34 cellular contexts compared by ENCODE assay signal in genomic region chr15:48538941-48539340, GRCh38.
"Had no signal": no experiment of that assay in that cellular context is flagged by ENCODE, and none has a peak within 500 bp of the region (broad histone marks: within the 10 kb centered on the region; RNA-seq: fewer than 3 reads in every experiment).

No MANE protein-coding gene starts in this region.

- DNase-seq: activated B cell treated with CpG ODN at 0.5 μM for 24 hours; activated CD4-positive, alpha-beta memory T cell treated with anti-CD3 and anti-CD28 coated beads for 36 hours; activated CD4-positive, alpha-beta T cell treated with anti-CD3 and anti-CD28 coated beads for 4 hours; activated CD4-positive, alpha-beta T cell treated with anti-CD3 and anti-CD28 coated beads, Interleukin-2, amount 50 U/mL, for 1 hour; activated CD4-positive, CD25-positive, alpha-beta regulatory T cell treated with anti-CD3 and anti-CD28 coated beads, Interleukin-2, amount 50 U/mL, for 72 hours; activated CD8-positive, alpha-beta memory T cell treated with anti-CD3 and anti-CD28 coated beads, Interleukin-2, amount 50 U/mL, for 4 hours; activated effector memory CD4-positive, alpha-beta T cell treated with Interleukin-2 at 50 U/mL for 16 hours; activated naive CD4-positive, alpha-beta T cell treated with anti-CD3 and anti-CD28 coated beads, Interleukin-2, amount 10 ng/mL, durations not matched to agents 7 days and 5 days; activated naive CD8-positive, alpha-beta T cell treated with anti-CD3 and anti-CD28 coated beads, Interleukin-2, amount 50 U/mL, for 24 hours; activated T-cell treated with anti-CD3 and anti-CD28 coated beads for 4 hours; activated T-cell treated with anti-CD3 and anti-CD28 coated beads, Interleukin-2, amount 50 U/mL, for 48 hours; anterior cingulate cortex; caudate nucleus; Kasumi-1; MG63; NCI-H1048; NCI-H1105 treated with DMSO at 0.1 percent for 48 hours; NCI-H1436; NCI-H1694; NCI-H1930; NCI-H2081 treated with DMSO at 0.1 percent for 48 hours; NCI-H345; NCI-H524 treated with DMSO at 0.1 percent for 48 hours; NK-92 treated with Interleukin-12 subunit alpha and Interleukin-12 subunit beta, amount 100 ng/mL, for 24 hours; PC-9; SW 1271; T-helper 1 cell; T-helper 2 cell; T-helper 9 cell had no signal

- H3K27me3 ChIP-seq: MG63 had no signal

- H3K4me3 ChIP-seq: MG63, PC-9 had no signal

- H3K36me3 Mint-ChIP-seq: activated CD4-positive, alpha-beta memory T cell treated with anti-CD3 and anti-CD28 coated beads for 36 hours; activated naive CD4-positive, alpha-beta T cell treated with anti-CD3 and anti-CD28 coated beads, Interleukin-2, amount 10 ng/mL, durations not matched to agents 7 days and 5 days; activated naive CD8-positive, alpha-beta T cell had no signal

- H3K27ac Mint-ChIP-seq: activated B cell treated with CpG ODN at 0.5 μM for 24 hours; activated CD4-positive, alpha-beta memory T cell treated with anti-CD3 and anti-CD28 coated beads for 36 hours; activated naive CD4-positive, alpha-beta T cell treated with anti-CD3 and anti-CD28 coated beads, Interleukin-2, amount 10 ng/mL, durations not matched to agents 7 days and 5 days; activated naive CD8-positive, alpha-beta T cell; activated naive CD8-positive, alpha-beta T cell treated with anti-CD3 and anti-CD28 coated beads, Interleukin-2, amount 50 U/mL, for 24 hours; brain had no signal

- H3K27ac ChIP-seq: PC-9, RWPE1, VCaP had no signal

- H3K4me3 Mint-ChIP-seq: activated B cell treated with CpG ODN at 0.5 μM for 24 hours; activated CD4-positive, alpha-beta memory T cell treated with anti-CD3 and anti-CD28 coated beads for 36 hours; activated naive CD4-positive, alpha-beta T cell treated with anti-CD3 and anti-CD28 coated beads, Interleukin-2, amount 10 ng/mL, durations not matched to agents 7 days and 5 days; activated naive CD8-positive, alpha-beta T cell; activated naive CD8-positive, alpha-beta T cell treated with anti-CD3 and anti-CD28 coated beads, Interleukin-2, amount 50 U/mL, for 24 hours had no signal

- H3K4me2 ChIP-seq: PC-9 had no signal

- ATAC-seq: activated naive CD8-positive, alpha-beta T cell treated with anti-CD3 and anti-CD28 coated beads, Interleukin-2, amount 50 U/mL, for 24 hours; Right ventricle myocardium inferior had no signal

- H3K4me1 Mint-ChIP-seq: activated B cell treated with CpG ODN at 0.5 μM for 24 hours; activated naive CD4-positive, alpha-beta T cell treated with anti-CD3 and anti-CD28 coated beads, Interleukin-2, amount 10 ng/mL, durations not matched to agents 7 days and 5 days; activated naive CD8-positive, alpha-beta T cell treated with anti-CD3 and anti-CD28 coated beads, Interleukin-2, amount 50 U/mL, for 24 hours had no signal

- H3K9me3 Mint-ChIP-seq: activated B cell treated with CpG ODN at 0.5 μM for 24 hours; activated CD4-positive, alpha-beta memory T cell treated with anti-CD3 and anti-CD28 coated beads for 36 hours; activated naive CD4-positive, alpha-beta T cell treated with anti-CD3 and anti-CD28 coated beads, Interleukin-2, amount 10 ng/mL, durations not matched to agents 7 days and 5 days; activated naive CD8-positive, alpha-beta T cell treated with anti-CD3 and anti-CD28 coated beads, Interleukin-2, amount 50 U/mL, for 24 hours had no signal

- H2AFZ ChIP-seq: PC-9 had no signal

- H3K27me3 Mint-ChIP-seq: activated B cell treated with CpG ODN at 0.5 μM for 24 hours had no signal
